Comparison of ENCODE assay signal across 14 cellular contexts in genomic region chr2:235709124-235709813, GRCh38.
DNase-seq lines count a peak whose midpoint lies in the region; ATAC-seq, FAIRE-seq and TF ChIP-seq lines count a peak whose summit lies in the region.
"Had no signal": no experiment of that assay in that cellular context is flagged by ENCODE, and none has a peak within 500 bp of the region (broad histone marks: within the 10 kb centered on the region; RNA-seq: fewer than 3 reads in every experiment).

No MANE protein-coding gene starts in this region.

- H3K9me3 ChIP-seq in mesenchymal stem cell (ENCODE audit: control insufficient read depth, low read length): no peaks in the 10 kb centered on the region

- no peak overlapping the region for H3K4me2 ChIP-seq in mesenchymal stem cell (ENCODE audit: low read length, poor library complexity, severe bottlenecking)

- H2BK15ac ChIP-seq in mesenchymal stem cell (ENCODE audit: low read depth, poor library complexity, severe bottlenecking): no peak overlapping the region

- H3K4me1 ChIP-seq in mesenchymal stem cell (ENCODE audit: control insufficient read depth, insufficient read depth, low read depth, low read length): peaks cover 14% of the 10 kb centered on the region

- peak; percentile 97 for FAIRE-seq in bronchial epithelial cell (lab: Jason Lieb, UNC)

- no peak overlapping the region for H3K18ac ChIP-seq in mesenchymal stem cell (ENCODE audit: low read depth in 1 of 2, low read length in 2 of 2)

- no peak overlapping the region for H2BK120ac ChIP-seq in mesenchymal stem cell (ENCODE audit: low read depth, low read length)

- peaks cover 55% of the 10 kb centered on the region for H3K79me1 ChIP-seq in mesenchymal stem cell (replicated peaks; ENCODE audit: low read length, poor library complexity, severe bottlenecking)

- H2AFZ ChIP-seq in mesenchymal stem cell (ENCODE audit: low read depth, low read length): no peak overlapping the region

- no peak overlapping the region for H3K4ac ChIP-seq in mesenchymal stem cell (ENCODE audit: low read depth in 1 of 2, low read length in 2 of 2)

- H3K9ac ChIP-seq in mesenchymal stem cell (ENCODE audit: low read length): no peak overlapping the region

- peak overlapping the region in 1 of 2 experiments; percentile 97 for H3K23ac ChIP-seq in mesenchymal stem cell (ENCODE audit: low read length in 2 of 2)

- H3K4me3 ChIP-seq in bronchial epithelial cell (ENCODE audit: low read depth, low read length) (no peak overlapping the region), mesenchymal stem cell (ENCODE audit: insufficient read depth in 1 of 2, low read depth in 1 of 2, low read length in 2 of 2) (no peak overlapping the region)

- peaks cover 2% of the 10 kb centered on the region for H3K36me3 ChIP-seq in bronchial epithelial cell (ENCODE audit: control insufficient read depth, insufficient read depth, low read length)
- H3K36me3 ChIP-seq in mesenchymal stem cell (ENCODE audit: control insufficient read depth in 1 of 2, insufficient read depth in 2 of 2, low read depth in 1 of 2, low read length in 2 of 2): peaks cover 16 to 24% of the 10 kb centered on the region in 2 experiments

- no peak overlapping the region for H4K8ac ChIP-seq in mesenchymal stem cell (ENCODE audit: low read length)

- H3K27ac ChIP-seq in mesenchymal stem cell (ENCODE audit: low read length, poor library complexity, severe bottlenecking): no peak overlapping the region

- peak; percentile 48 for DNase-seq in 8988T
- peak; percentile 20 for DNase-seq in HuH-7.5 (ENCODE audit: low spot score)
- peak; percentile 87 for DNase-seq in bronchial epithelial cell (ENCODE audit: low read depth)
- peak; percentile 47 for DNase-seq in mesenchymal stem cell
- no peak for DNase-seq in OCI-M1 (lab: John Stamatoyannopoulos, UW)
- DNase-seq in NAMALWA (ENCODE audit: low spot score): no peak
- DNase-seq: activated CD4-positive, alpha-beta T cell treated with anti-CD3 and anti-CD28 coated beads for 1 hour; activated effector memory CD4-positive, alpha-beta T cell treated with Interleukin-2 at 50 U/mL for 16 hours; cortex of kidney; GDM1; H7; hypothalamus had no signal

- H2BK5ac ChIP-seq in mesenchymal stem cell (ENCODE audit: low read depth, low read length, poor library complexity, severe bottlenecking): no peak overlapping the region

- no peak overlapping the region for H4K91ac ChIP-seq in mesenchymal stem cell (ENCODE audit: low read length)

- H3K27me3 ChIP-seq in bronchial epithelial cell (ENCODE audit: control insufficient read depth, insufficient read depth, low read length) (no peaks in the 10 kb centered on the region), mesenchymal stem cell (ENCODE audit: control insufficient read depth in 1 of 2, insufficient read depth in 1 of 2, low read length in 2 of 2) (no peaks in the 10 kb centered on the region)

- TF ChIP-seq CTCF in bronchial epithelial cell (IDR thresholded peaks at IDR 0.05; ENCODE audit: insufficient read depth, low read length, severe bottlenecking): no peak

- no peak overlapping the region for H2AK5ac ChIP-seq in mesenchymal stem cell (ENCODE audit: low read length, severe bottlenecking)

- peak overlapping the region in 1 of 2 experiments; percentile 62 for H3K14ac ChIP-seq in mesenchymal stem cell (ENCODE audit: low read length in 2 of 2)

- no peak for ATAC-seq in HG03520 (IDR thresholded peaks at IDR 0.05; ENCODE audit: unreplicated experiment)
- ATAC-seq in GM21515 (IDR thresholded peaks at IDR 0.05; ENCODE audit: unreplicated experiment): no peak

- H2BK12ac ChIP-seq in mesenchymal stem cell (ENCODE audit: low read length in 2 of 2): no peak overlapping the region

- 71% methylated on average over 14 of the region's 14 CpGs for WGBS in mesenchymal stem cell

Comparison
In these comparisons a context has a peak if more than half of its experiments do, and no peak if none do; other contexts are left out.
1. DNase-seq: peak in 8988T (single experiment), HuH-7.5 (single experiment), bronchial epithelial cell (single experiment) and mesenchymal stem cell (single experiment); none in OCI-M1 (single experiment) and NAMALWA (single experiment).